In genomic region chr10:79381804-79382221, GRCh38 we compare ENCODE assay signal across 10 cellular contexts. TPM values are rescaled to one million over a fixed set of nuclear protein-coding genes. Genes with fewer than 3 reads are reported as not detected.
DNase-seq lines count a peak whose midpoint lies in the region; ATAC-seq and TF ChIP-seq lines count a peak whose summit lies in the region.
"Had no signal": no experiment of that assay in that cellular context is flagged by ENCODE, and none has a peak within 500 bp of the region (broad histone marks: within the 10 kb centered on the region; RNA-seq: fewer than 3 reads in every experiment).

No MANE protein-coding gene starts in this region.

- no peak overlapping the region for H2BK5ac ChIP-seq in H9 (ENCODE audit: insufficient read length, low read length)

- no peaks in the 10 kb centered on the region for H3K9me3 Mint-ChIP-seq in H9

- TF ChIP-seq EP300 in stomach (IDR thresholded peaks at IDR 0.05): no peak

- no peak overlapping the region for H2AK5ac ChIP-seq in H9 (ENCODE audit: insufficient read length, low read length)

- H2AFZ ChIP-seq in H9 (ENCODE audit: low read length): no peak overlapping the region

- H3K79me1 ChIP-seq in H9 (ENCODE audit: insufficient read depth, low read depth, low read length, poor library complexity, severe bottlenecking): no peaks in the 10 kb centered on the region

- H3K36me3 Mint-ChIP-seq in H9 (ENCODE audit: insufficient read depth in 1 of 3, low read depth in 3 of 3) (no peaks in the 10 kb centered on the region; a peak in 1 of 7 replicates), T-helper 17 cell (ENCODE audit: low read depth) (no peaks in the 10 kb centered on the region)

- no peak overlapping the region for H2BK20ac ChIP-seq in H9 (ENCODE audit: low read depth, low read length, poor library complexity, severe bottlenecking)

- no peaks in the 10 kb centered on the region for H3K9me3 ChIP-seq in H9 (ENCODE audit: control insufficient read depth, low read depth, low read length)
- H3K9me3 ChIP-seq in stomach: no peaks in the 10 kb centered on the region
- H3K9me3 ChIP-seq in T-helper 17 cell (ENCODE audit: control insufficient read depth, low read length, poor library complexity, severe bottlenecking): no peaks in the 10 kb centered on the region

- no peak overlapping the region for H4K91ac ChIP-seq in H9 (ENCODE audit: insufficient read length, low read depth, low read length)

- no peak overlapping the region for H3K23ac ChIP-seq in H9 (ENCODE audit: insufficient read length, low read depth, low read length)

- in situ Hi-C loops in astrocyte of the cerebellum (cut with HindIII; ENCODE audit: low sequenced_read_pairs): no loop called here

- H3K18ac ChIP-seq in H9 (ENCODE audit: insufficient read length, low read depth, low read length): no peak overlapping the region

- no peak overlapping the region for H3K4me2 ChIP-seq in H9 (ENCODE audit: insufficient read depth, insufficient read length, low read length)

- 0 out of 2 replicates have a peak overlapping the region, but pooled peaks have one; percentile 21 for H3K14ac ChIP-seq in H9 (ENCODE audit: insufficient read depth, low read length)

- H4K20me1 ChIP-seq in H9 (ENCODE audit: control insufficient read depth, insufficient read depth, insufficient read length): no peaks in the 10 kb centered on the region

- H4K8ac ChIP-seq in H9 (replicated peaks; ENCODE audit: insufficient read length, low read depth, low read length): no peak overlapping the region

- no peak overlapping the region for H2BK12ac ChIP-seq in H9 (ENCODE audit: insufficient read length, low read depth, low read length)

- H3K4ac ChIP-seq in H9 (ENCODE audit: low read depth, low read length): no peak overlapping the region

- DNase-seq in H9 (peak; percentile 39), astrocyte of the cerebellum (ENCODE audit: low read depth) (peak; percentile 64), iris pigment epithelial cell (ENCODE audit: low read depth) (peak; percentile 82), stomach (peak; percentile 40), occipital lobe (lab: John Stamatoyannopoulos, UW) (no peak), T-helper 17 cell (no peak), GM19240 (ENCODE audit: insufficient read length, low spot score) (no peak), retina (no peak)
- DNase-seq: NCI-H1694 treated with DMSO at 0.1 percent for 48 hours; stimulated activated naive CD8-positive, alpha-beta T cell treated with anti-CD3 and anti-CD28 coated beads, Interleukin-15, Interleukin-2, amounts not matched to agents 100 U/mL and 50 U/mL, for 24 hours had no signal

- TF ChIP-seq CTCF in H9 (conservative IDR thresholded peaks at IDR 0.05) (no peak), astrocyte of the cerebellum (IDR thresholded peaks at IDR 0.05; ENCODE audit: low read depth, low read length, missing control alignments) (no peak), stomach (IDR thresholded peaks at IDR 0.05) (no peak)

- H3K27me3 Mint-ChIP-seq in H9 (ENCODE audit: low read depth) (peaks cover 2% of the 10 kb centered on the region; the same call in 1 of the 2 replicates), T-helper 17 cell (peaks cover 10% of the 10 kb centered on the region)

- ATAC-seq in T-helper 17 cell: no peak
- ATAC-seq: stimulated activated naive CD8-positive, alpha-beta T cell treated with anti-CD3 and anti-CD28 coated beads, Interleukin-15, Interleukin-2, amounts not matched to agents 100 U/mL and 50 U/mL, for 24 hours had no signal

- H3K56ac ChIP-seq in H9 (ENCODE audit: insufficient read length, low read depth, low read length): no peak overlapping the region

- peak overlapping the region in 1 of 3 experiments; percentile 44; a peak in 2 of 7 replicates for H3K27ac Mint-ChIP-seq in H9
- no peak overlapping the region for H3K27ac Mint-ChIP-seq in T-helper 17 cell

- no peak overlapping the region for H2BK15ac ChIP-seq in H9 (ENCODE audit: low read depth, low read length)

- peaks cover 7 to 30% (median 26%) of the 10 kb centered on the region in 4 donors for H3K36me3 ChIP-seq in stomach

- H3K4me1 ChIP-seq in H9 (ENCODE audit: insufficient read depth, low read length) (no peaks in the 10 kb centered on the region), stomach (peaks cover 28 to 48% (median 40%) of the 10 kb centered on the region in 4 donors)

- intact Hi-C loops in stomach (cut with DNase I; ENCODE audit: low total_unique reads): no loop called here

- no peak overlapping the region for H3K4me3 ChIP-seq in astrocyte of the cerebellum (ENCODE audit: low read depth, low read length)
- H3K4me3 ChIP-seq in stomach: no peak overlapping the region

- H3K4me1 Mint-ChIP-seq in H9 (peaks cover 8 to 9% of the 10 kb centered on the region in 2 experiments), T-helper 17 cell (no peaks in the 10 kb centered on the region)

- H3K9ac ChIP-seq in H9 (ENCODE audit: extremely low read depth, insufficient read length, low read length): no peak overlapping the region

- no peak overlapping the region for H4K5ac ChIP-seq in H9 (ENCODE audit: insufficient read length, low read depth, low read length)

- no peak overlapping the region for H3T11ph ChIP-seq in H9 (ENCODE audit: low read length)

- no peaks in the 10 kb centered on the region for H3K79me2 ChIP-seq in H9 (ENCODE audit: insufficient read depth, low read length)

- WGBS in H9 (ENCODE audit: extremely low coverage, insufficient read length, low lambda C conversion rate): no CpG with 5 or more reads among the region's 11 CpGs
- WGBS in stomach, 5 donors: 48 to 60% (median 52%) methylated on average over 7 to 11 of the region's 11 CpGs

- H3K4me3 Mint-ChIP-seq in H9 (no peak overlapping the region), T-helper 17 cell (no peak overlapping the region)

- H3K27ac ChIP-seq in H9 (ENCODE audit: insufficient read length, low read depth, low read length) (no peak overlapping the region), stomach (peak overlapping the region; percentile 35 to 85 (median 84))

- no peak overlapping the region for H2BK120ac ChIP-seq in H9 (ENCODE audit: low read depth, low read length, poor library complexity, severe bottlenecking)

- TF ChIP-seq POLR2A in stomach (IDR thresholded peaks at IDR 0.05): no peak

- H3K23me2 ChIP-seq in H9 (ENCODE audit: insufficient read length, low read depth, low read length, poor library complexity, severe bottlenecking): no peaks in the 10 kb centered on the region

- H3K27me3 ChIP-seq in H9 (ENCODE audit: insufficient read depth, low read length) (no peaks in the 10 kb centered on the region), stomach (no peaks in the 10 kb centered on the region)

RNA-seq across cellular contexts. Expression of gene PPIF, which starts 34.5 kb away (rescaled TPM):
- total RNA-seq in H9 (2021) (79.7 and 80.4 TPM in 2 replicates), stomach (100 to 1,000 TPM in 1 of 5 donors, 10 to 100 TPM in 3, 1 to 10 TPM in 1; 6.4 to 149 (median 46.8) TPM), occipital lobe (5.8 TPM), T-helper 17 cell (10 to 100 TPM; 59.4 to 82.3 TPM)
- 100 to 1,000 TPM in 1 of 3 donors, 10 to 100 TPM in 2; 27.5 to 177 (median 54.7) TPM for polyA plus RNA-seq in stomach

Comparison
In these comparisons a context has a peak if more than half of its experiments do, and no peak if none do; other contexts are left out.
1. DNase-seq: peak in H9 (single experiment), astrocyte of the cerebellum (single experiment), iris pigment epithelial cell (single experiment) and stomach (single experiment); none in occipital lobe (single experiment), T-helper 17 cell (0 of 3), GM19240 (single experiment) and retina (single experiment).